ENCODE assay signal across 10 cellular contexts in genomic region chr7:7916064-7916463, GRCh38.
"Had no signal": no experiment of that assay in that cellular context is flagged by ENCODE, and none has a peak within 500 bp of the region (broad histone marks: within the 10 kb centered on the region; RNA-seq: fewer than 3 reads in every experiment).

No MANE protein-coding gene starts in this region.

- H3K4me3 Mint-ChIP-seq: HFFc6 had no signal

- DNase-seq: GM23248, GOT3, H7, HFFc6, IMR-90, KG1 had no signal

- H3K4me3 ChIP-seq: GM23248, HAP-1, K562 had no signal

- H3K27ac Mint-ChIP-seq: HFFc6 had no signal

- ATAC-seq: HCT116, K562 had no signal

- H3K9me3 ChIP-seq: HAP-1 had no signal

- H3K27ac ChIP-seq: GM23248, HL-60 had no signal

- H3K9me3 Mint-ChIP-seq: HFFc6 had no signal

- H3K36me3 ChIP-seq: HAP-1 had no signal
